In the genomic region with DNA sequence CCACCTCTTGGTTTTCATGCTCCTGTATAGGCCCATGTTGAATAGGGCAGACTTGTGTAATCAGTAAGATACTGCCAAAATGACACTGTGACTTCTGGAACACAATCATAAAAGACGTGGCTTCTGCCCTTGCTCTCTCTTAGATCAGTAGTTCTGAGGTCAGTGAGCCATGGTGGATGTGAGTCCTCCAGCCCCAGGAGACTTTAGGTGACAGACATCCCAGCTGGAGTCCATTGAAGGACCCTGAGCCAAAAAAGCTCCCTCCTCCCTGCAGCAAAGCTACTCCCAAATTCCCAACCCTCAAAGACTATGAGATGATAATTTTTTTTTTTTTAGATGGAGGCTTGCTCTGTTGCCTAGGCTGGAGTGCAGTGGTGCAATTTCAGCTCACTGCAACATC, we compare ENCODE assay signal across 29 cellular contexts. TPM values are rescaled to one million over a fixed set of nuclear protein-coding genes. Genes with fewer than 3 reads are reported as not detected.
"Had no signal": no experiment of that assay in that cellular context is flagged by ENCODE, and none has a peak within 500 bp of the region (broad histone marks: within the 10 kb centered on the region; RNA-seq: fewer than 3 reads in every experiment).

No MANE protein-coding gene starts in this region.

- H3K36me3 ChIP-seq: neural progenitor cell, ovary, right lobe of liver, sigmoid colon, stomach, thoracic aorta, thyroid gland, tibial nerve, upper lobe of left lung, uterus had no signal

- H3K4me3 ChIP-seq: neural progenitor cell, ovary, psoas muscle, right lobe of liver, sigmoid colon, stomach, thoracic aorta, thyroid gland, tibial nerve, upper lobe of left lung, uterus had no signal

- DNase-seq: naive thymus-derived CD8-positive, alpha-beta T cell; nephron progenitor cell; occipital lobe; ovary; psoas muscle; right cardiac atrium; right lobe of liver; sigmoid colon; small intestine; stimulated activated CD4-positive, alpha-beta T cell treated with anti-CD3 and anti-CD28 coated beads, Interleukin-15, amount 100 ng/mL, for 24 hours; stimulated activated CD4-positive, alpha-beta T cell treated with anti-CD3 and anti-CD28 coated beads, Interleukin-2, amount 100 ng/mL, for 24 hours; stimulated activated CD4-positive, alpha-beta T cell treated with anti-CD3 and anti-CD28 coated beads, Interleukin-2, amount 100 ng/mL, for 48 hours; stimulated activated CD4-positive, alpha-beta T cell treated with anti-CD3 and anti-CD28 coated beads, Interleukin-4, amount 100 ng/mL, for 24 hours; stimulated activated naive B cell treated with anti-CD40 and anti-IgM and Interleukin-4, amounts not matched to agents 10 μg/mL and 1 μg/mL and 100 μg/mL, for 72 hours; stimulated activated naive CD4-positive, alpha-beta T cell treated with Interleukin-2 at 50 U/mL for 16 hours; stomach; thyroid gland; trophoblast cell; upper lobe of left lung; uterus had no signal

- FAIRE-seq: small intestine had no signal

- H3K9me3 ChIP-seq: ovary, psoas muscle, right lobe of liver, sigmoid colon, stomach, thoracic aorta, thyroid gland, tibial nerve, upper lobe of left lung, uterus had no signal

- H3K36me3 Mint-ChIP-seq: naive thymus-derived CD8-positive, alpha-beta T cell; natural killer cell treated with Interleukin-12 subunit alpha and Interleukin-12 subunit beta and Interleukin-15 and Interleukin-18, amount 100 ng/mL, for 72 hours; neural progenitor cell; stimulated activated effector memory CD8-positive, alpha-beta T cell treated with anti-CD3 and anti-CD28 coated beads, Interleukin-12 subunit alpha, Interleukin-12 subunit beta, amount 100 ng/mL, for 72 hours had no signal

- H3K4me3 Mint-ChIP-seq: naive thymus-derived CD8-positive, alpha-beta T cell; natural killer cell treated with Interleukin-12 subunit alpha and Interleukin-12 subunit beta and Interleukin-15 and Interleukin-18, amount 100 ng/mL, for 72 hours; nephron progenitor cell; neural progenitor cell; stimulated activated effector memory CD8-positive, alpha-beta T cell treated with anti-CD3 and anti-CD28 coated beads, Interleukin-12 subunit alpha, Interleukin-12 subunit beta, amount 100 ng/mL, for 72 hours; stimulated activated naive B cell treated with anti-CD40 and anti-IgM and Interleukin-4, amounts not matched to agents 10 μg/mL and 1 μg/mL and 100 μg/mL, for 72 hours; stimulated activated naive CD8-positive, alpha-beta T cell treated with anti-CD3 and anti-CD28 coated beads, Interleukin-15, Interleukin-2, amounts not matched to agents 100 ng/mL and 50 ng/mL, for 24 hours had no signal

- ATAC-seq: naive thymus-derived CD8-positive, alpha-beta T cell; natural killer cell treated with Interleukin-12 subunit alpha and Interleukin-12 subunit beta and Interleukin-15 and Interleukin-18, amount 100 ng/mL, for 72 hours; psoas muscle; right cardiac atrium; right lobe of liver; stimulated activated effector memory CD8-positive, alpha-beta T cell treated with anti-CD3 and anti-CD28 coated beads, Interleukin-12 subunit alpha, Interleukin-12 subunit beta, amount 100 ng/mL, for 72 hours; stimulated activated naive B cell treated with anti-CD40 and anti-IgM and Interleukin-4, amounts not matched to agents 10 μg/mL and 1 μg/mL and 100 μg/mL, for 72 hours had no signal

- H3K9ac ChIP-seq: neural progenitor cell, parathyroid adenoma had no signal

- H3K27ac ChIP-seq: neural progenitor cell, ovary, parathyroid adenoma, psoas muscle, right lobe of liver, sigmoid colon, stomach, thoracic aorta, thyroid gland, tibial nerve, upper lobe of left lung, uterus had no signal

- H3K4me1 ChIP-seq: parathyroid adenoma, uterus had no signal

- H3K27ac Mint-ChIP-seq: naive thymus-derived CD8-positive, alpha-beta T cell; natural killer cell treated with Interleukin-12 subunit alpha and Interleukin-12 subunit beta and Interleukin-15 and Interleukin-18, amount 100 ng/mL, for 72 hours; nephron progenitor cell; neural progenitor cell; progenitor cell of endocrine pancreas; stimulated activated effector memory CD8-positive, alpha-beta T cell treated with anti-CD3 and anti-CD28 coated beads, Interleukin-12 subunit alpha, Interleukin-12 subunit beta, amount 100 ng/mL, for 72 hours; stimulated activated naive B cell treated with anti-CD40 and anti-IgM and Interleukin-4, amounts not matched to agents 10 μg/mL and 1 μg/mL and 100 μg/mL, for 72 hours; stimulated activated naive CD8-positive, alpha-beta T cell treated with anti-CD3 and anti-CD28 coated beads, Interleukin-15, Interleukin-2, amounts not matched to agents 100 ng/mL and 50 ng/mL, for 24 hours had no signal

- H3K9me3 Mint-ChIP-seq: naive thymus-derived CD8-positive, alpha-beta T cell; natural killer cell treated with Interleukin-12 subunit alpha and Interleukin-12 subunit beta and Interleukin-15 and Interleukin-18, amount 100 ng/mL, for 72 hours; nephron progenitor cell; neural progenitor cell; stimulated activated effector memory CD8-positive, alpha-beta T cell treated with anti-CD3 and anti-CD28 coated beads, Interleukin-12 subunit alpha, Interleukin-12 subunit beta, amount 100 ng/mL, for 72 hours; stimulated activated naive CD8-positive, alpha-beta T cell treated with anti-CD3 and anti-CD28 coated beads, Interleukin-15, Interleukin-2, amounts not matched to agents 100 ng/mL and 50 ng/mL, for 24 hours had no signal

- H3K27me3 ChIP-seq: ovary, thyroid gland, tibial nerve, uterus had no signal

RNA-seq across cellular contexts. Expression of a gene that starts 3.2 kb away (rescaled TPM):
- total RNA-seq: renal cortical epithelial cell had no signal

RNA-seq across cellular contexts. Expression of a gene that starts 24.8 kb away (rescaled TPM):
- total RNA-seq: naive thymus-derived CD8-positive, alpha-beta T cell; renal cortical epithelial cell; right lobe of liver had no signal
- polyA plus RNA-seq: naive thymus-derived CD8-positive, alpha-beta T cell; ovary; stomach had no signal
